In genomic region chrX:29726811-29727210, GRCh38 we compare ENCODE assay signal across 22 cellular contexts.
"Had no signal": no experiment of that assay in that cellular context is flagged by ENCODE, and none has a peak within 500 bp of the region (broad histone marks: within the 10 kb centered on the region; RNA-seq: fewer than 3 reads in every experiment).

No MANE protein-coding gene starts in this region.

- H3K27me3 ChIP-seq: cardiac muscle cell, heart right ventricle, left lung, tibial artery had no signal

- H3K27ac ChIP-seq: cardiac muscle cell, heart right ventricle, left lung, lower lobe of right lung, skin epidermis, tibial artery had no signal

- DNase-seq: activated B cell treated with CpG ODN at 0.5 μM for 24 hours; activated CD4-positive, alpha-beta T cell treated with anti-CD3 and anti-CD28 coated beads, Interleukin-2, amount 50 U/mL, for 1 hour; activated CD8-positive, alpha-beta memory T cell treated with anti-CD3 and anti-CD28 coated beads, Interleukin-2, amount 10 ng/mL, durations not matched to agents 7 days and 5 days; activated CD8-positive, alpha-beta T cell treated with anti-CD3 and anti-CD28 coated beads for 36 hours; activated naive CD4-positive, alpha-beta T cell; activated T-cell treated with anti-CD3 and anti-CD28 coated beads, Interleukin-2, amount 50 U/mL, for 48 hours; aorta; cortex of kidney; heart right ventricle; kidney glomerular epithelial cell; left lung; lower lobe of right lung; mesendoderm; mucosa of descending colon; stimulated activated CD4-positive, alpha-beta T cell treated with anti-CD3 and anti-CD28 coated beads, Interleukin-12 subunit alpha, Interleukin-12 subunit beta, amount 100 ng/mL, for 4 hours; stimulated activated CD4-positive, alpha-beta T cell treated with anti-CD3 and anti-CD28 coated beads, Interleukin-4, amount 100 ng/mL, for 1 hour; stimulated activated naive CD8-positive, alpha-beta T cell treated with anti-CD3 and anti-CD28 coated beads, Interleukin-15, Interleukin-2, amounts not matched to agents 100 U/mL and 50 U/mL, for 24 hours; T-helper 1 cell; tibial artery had no signal

- ATAC-seq: activated CD8-positive, alpha-beta memory T cell treated with anti-CD3 and anti-CD28 coated beads, Interleukin-2, amount 10 ng/mL, durations not matched to agents 7 days and 5 days; activated CD8-positive, alpha-beta T cell treated with anti-CD3 and anti-CD28 coated beads for 36 hours; heart right ventricle; left lung; lower lobe of right lung; mucosa of descending colon; sciatic nerve; stimulated activated naive CD8-positive, alpha-beta T cell treated with anti-CD3 and anti-CD28 coated beads, Interleukin-15, Interleukin-2, amounts not matched to agents 100 U/mL and 50 U/mL, for 24 hours had no signal
